ENCODE assay signal across 6 cellular contexts in the genomic region with DNA sequence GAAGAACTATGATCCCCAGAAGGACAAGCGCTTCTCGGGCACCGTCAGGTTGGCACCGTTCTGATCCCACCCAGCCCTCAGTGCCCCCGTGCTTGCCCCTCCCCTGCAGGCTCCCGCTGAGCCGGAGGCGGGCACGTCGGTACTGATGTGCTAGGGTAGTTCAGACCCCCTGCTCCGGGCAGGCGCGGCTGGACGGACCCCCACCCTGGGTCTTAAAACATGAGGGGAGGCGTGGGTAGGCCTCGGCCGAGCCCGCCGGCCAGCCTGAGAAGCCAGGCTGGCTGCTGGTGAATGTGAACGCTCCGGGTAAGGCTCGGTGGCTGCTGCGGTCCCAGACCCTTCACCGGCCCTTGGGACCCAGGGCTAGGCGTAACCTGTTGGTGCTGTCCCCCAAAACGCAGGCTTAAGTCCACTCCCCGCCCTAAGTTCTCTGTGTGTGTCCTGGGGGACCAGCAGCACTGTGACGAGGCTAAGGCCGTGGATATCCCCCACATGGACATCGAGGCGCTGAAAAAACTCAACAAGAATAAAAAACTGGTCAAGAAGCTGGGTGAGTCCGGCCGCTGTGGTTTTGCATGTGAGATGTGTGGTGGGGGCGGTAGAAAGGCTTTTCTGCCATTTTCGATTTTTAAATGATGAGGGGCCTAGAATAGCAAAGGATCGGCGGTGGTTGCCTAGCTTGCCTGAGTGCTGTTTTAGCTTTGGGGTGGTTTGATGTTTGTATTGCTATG. TPM values are rescaled to one million over a fixed set of nuclear protein-coding genes. Genes with fewer than 3 reads are reported as not detected.
A peak's percentile ranks its signal among the peaks of the same experiment; 100 is the strongest.
DNase-seq lines count a peak whose midpoint lies in the region; ATAC-seq, FAIRE-seq and TF ChIP-seq lines count a peak whose summit lies in the region.

No MANE protein-coding gene starts in this region.

- peak overlapping the region; percentile 79 to 86 for H3K4me3 ChIP-seq in mesenchymal stem cell (ENCODE audit: insufficient read depth in 1 of 2, low read depth in 1 of 2, low read length in 2 of 2)

- peak overlapping the region in 1 of 2 experiments; percentile 91 for H3K14ac ChIP-seq in mesenchymal stem cell (ENCODE audit: low read length in 2 of 2)

- H3K4me2 ChIP-seq in mesenchymal stem cell (ENCODE audit: low read length, poor library complexity, severe bottlenecking), result peak overlapping the region; percentile 70

- H4K8ac ChIP-seq in mesenchymal stem cell (ENCODE audit: low read length), result no peak overlapping the region

- TF ChIP-seq POLR2A in GM12892 (IDR thresholded peaks at IDR 0.05; ENCODE audit: low read depth, low read length), result no peak

- H3K27me3 ChIP-seq in mesenchymal stem cell (ENCODE audit: control insufficient read depth in 1 of 2, insufficient read depth in 1 of 2, low read length in 2 of 2), result no peaks in the 10 kb centered on the region

- peak overlapping the region; percentile 49 for H2BK5ac ChIP-seq in mesenchymal stem cell (ENCODE audit: low read depth, low read length, poor library complexity, severe bottlenecking)

- H2BK120ac ChIP-seq in mesenchymal stem cell (ENCODE audit: low read depth, low read length), result no peak overlapping the region

- H2BK15ac ChIP-seq in mesenchymal stem cell (ENCODE audit: low read depth, poor library complexity, severe bottlenecking), result no peak overlapping the region

- peak overlapping the region; percentile 84 for H4K91ac ChIP-seq in mesenchymal stem cell (ENCODE audit: low read length)

- peak overlapping the region; percentile 50 to 92 for H3K18ac ChIP-seq in mesenchymal stem cell (ENCODE audit: low read depth in 1 of 2, low read length in 2 of 2)

- H3K4me1 Mint-ChIP-seq in activated T-helper 17 cell treated with anti-CD3 and anti-CD28 coated beads, Interleukin-2, amount 50 U/mL, for 72 hours, result peaks cover 17% of the 10 kb centered on the region

- DNase-seq in mesenchymal stem cell (no peak), GM12892 (ENCODE audit: insufficient read length) (no peak)

- H2AK5ac ChIP-seq in mesenchymal stem cell (ENCODE audit: low read length, severe bottlenecking), result no peak overlapping the region

- no peaks in the 10 kb centered on the region for H3K79me1 ChIP-seq in mesenchymal stem cell (replicated peaks; ENCODE audit: low read length, poor library complexity, severe bottlenecking)

- H3K23ac ChIP-seq in mesenchymal stem cell (ENCODE audit: low read length in 2 of 2), result peak overlapping the region in 1 of 2 experiments; percentile 66

- ATAC-seq in HG02588 (IDR thresholded peaks at IDR 0.05; ENCODE audit: unreplicated experiment), result peak; percentile 9
- ATAC-seq in activated T-helper 17 cell treated with anti-CD3 and anti-CD28 coated beads, Interleukin-2, amount 50 U/mL, for 72 hours (replicated peaks), result no peak
- no peak for ATAC-seq in GM21528 (IDR thresholded peaks at IDR 0.05; ENCODE audit: low FRiP score, unreplicated experiment)
- ATAC-seq in HG02884 (IDR thresholded peaks at IDR 0.05; ENCODE audit: unreplicated experiment), result no peak

- peaks cover 89% of the 10 kb centered on the region for H3K36me3 Mint-ChIP-seq in activated T-helper 17 cell treated with anti-CD3 and anti-CD28 coated beads, Interleukin-2, amount 50 U/mL, for 72 hours (ENCODE audit: low read depth)

- H3K27me3 Mint-ChIP-seq in activated T-helper 17 cell treated with anti-CD3 and anti-CD28 coated beads, Interleukin-2, amount 50 U/mL, for 72 hours, result no peaks in the 10 kb centered on the region

- no peak for FAIRE-seq in GM12892 (lab: Jason Lieb, UNC)

- H2BK12ac ChIP-seq in mesenchymal stem cell (ENCODE audit: low read length in 2 of 2), result peak overlapping the region in 1 of 2 experiments; percentile 69

- peak overlapping the region; percentile 96 for H3K9ac ChIP-seq in mesenchymal stem cell (ENCODE audit: low read length)

- no peak overlapping the region for H2AFZ ChIP-seq in mesenchymal stem cell (ENCODE audit: low read depth, low read length)

- H3K4me1 ChIP-seq in mesenchymal stem cell (ENCODE audit: control insufficient read depth, insufficient read depth, low read depth, low read length), result peaks cover 19% of the 10 kb centered on the region

- peak overlapping the region; percentile 99 for H3K4me3 Mint-ChIP-seq in activated T-helper 17 cell treated with anti-CD3 and anti-CD28 coated beads, Interleukin-2, amount 50 U/mL, for 72 hours

- no peaks in the 10 kb centered on the region for H3K9me3 Mint-ChIP-seq in activated T-helper 17 cell treated with anti-CD3 and anti-CD28 coated beads, Interleukin-2, amount 50 U/mL, for 72 hours

- H3K36me3 ChIP-seq in mesenchymal stem cell (ENCODE audit: control insufficient read depth in 1 of 2, insufficient read depth in 2 of 2, low read depth in 1 of 2, low read length in 2 of 2), result peaks cover 42 to 52% of the 10 kb centered on the region in 2 experiments

- peak overlapping the region; percentile 90 for H3K27ac ChIP-seq in mesenchymal stem cell (ENCODE audit: low read length, poor library complexity, severe bottlenecking)

- peak overlapping the region in 1 of 2 experiments; percentile 80 for H3K4ac ChIP-seq in mesenchymal stem cell (ENCODE audit: low read depth in 1 of 2, low read length in 2 of 2)

- under 1% methylated on average over 37 of the region's 37 CpGs for WGBS in mesenchymal stem cell

- H3K9me3 ChIP-seq in mesenchymal stem cell (ENCODE audit: control insufficient read depth, low read length), result no peaks in the 10 kb centered on the region

- H3K27ac Mint-ChIP-seq in activated T-helper 17 cell treated with anti-CD3 and anti-CD28 coated beads, Interleukin-2, amount 50 U/mL, for 72 hours, result peak overlapping the region; percentile 98

RNA-seq across cellular contexts. Expression of gene RPL10A, which starts 0.9 kb away (rescaled TPM):
- total RNA-seq in activated T-helper 17 cell treated with anti-CD3 and anti-CD28 coated beads, Interleukin-2, amount 50 U/mL, for 72 hours, result 1,000 to 10,000 TPM; 1,667 to 1,900 TPM
- polyA plus RNA-seq in mesenchymal stem cell (2013, experiment 1 of 2), result 1,727 TPM
- 1,711 TPM for polyA plus RNA-seq in mesenchymal stem cell (2013, experiment 2 of 2)
- 3,366 TPM for polyA plus RNA-seq in GM12892 (2012; ENCODE audit: missing spikeins)

RNA-seq across cellular contexts. Expression of gene FANCE, which starts 17.0 kb away (rescaled TPM):
- 10 to 100 TPM in 1 of 2 donors, 1 to 10 TPM in 1; 8.4 to 18.2 TPM for total RNA-seq in activated T-helper 17 cell treated with anti-CD3 and anti-CD28 coated beads, Interleukin-2, amount 50 U/mL, for 72 hours
- polyA plus RNA-seq in mesenchymal stem cell (2013, experiment 1 of 2), result 2.3 TPM
- 2.3 TPM for polyA plus RNA-seq in mesenchymal stem cell (2013, experiment 2 of 2)
- polyA plus RNA-seq in GM12892 (2012; ENCODE audit: missing spikeins), result 6.1 TPM

RNA-seq across cellular contexts. Expression of gene TEAD3, which starts 27.7 kb away (rescaled TPM):
- 1 to 10 TPM in 1 of 2 donors, under 1 TPM in 1; 0.80 to 1.8 TPM for total RNA-seq in activated T-helper 17 cell treated with anti-CD3 and anti-CD28 coated beads, Interleukin-2, amount 50 U/mL, for 72 hours
- 41.3 TPM for polyA plus RNA-seq in mesenchymal stem cell (2013, experiment 1 of 2)
- 39.0 TPM for polyA plus RNA-seq in mesenchymal stem cell (2013, experiment 2 of 2)
- not detected for polyA plus RNA-seq in GM12892 (2012; ENCODE audit: missing spikeins)

RNA-seq across cellular contexts. Expression of gene TULP1, which starts 43.6 kb away (rescaled TPM):
- total RNA-seq in activated T-helper 17 cell treated with anti-CD3 and anti-CD28 coated beads, Interleukin-2, amount 50 U/mL, for 72 hours, result not detected
- polyA plus RNA-seq in mesenchymal stem cell (2013, experiment 1 of 2), result not detected
- not detected for polyA plus RNA-seq in mesenchymal stem cell (2013, experiment 2 of 2)
- polyA plus RNA-seq in GM12892 (2012; ENCODE audit: missing spikeins), result not detected
